ENCODE assay signal across 25 cellular contexts in the genomic region with DNA sequence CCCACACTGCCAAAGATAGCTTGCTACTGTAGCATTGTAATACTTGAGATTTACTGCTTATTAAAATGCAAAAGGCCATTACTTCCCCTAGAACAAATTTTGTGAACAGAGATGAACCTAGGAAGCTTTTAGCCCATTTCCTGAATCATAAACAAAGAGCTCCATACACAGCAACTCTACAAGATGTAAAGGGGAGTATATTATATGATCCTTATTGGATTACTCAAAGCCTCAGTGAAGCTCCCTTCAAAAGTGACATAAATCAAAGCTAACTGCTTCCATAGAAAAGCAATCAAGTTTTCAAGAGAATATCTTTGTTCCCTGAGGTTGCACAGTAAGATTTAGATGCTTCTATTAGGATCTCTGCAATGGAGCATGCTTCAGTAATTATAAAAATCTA.
"Had no signal": no experiment of that assay in that cellular context is flagged by ENCODE, and none has a peak within 500 bp of the region (broad histone marks: within the 10 kb centered on the region; RNA-seq: fewer than 3 reads in every experiment).

No MANE protein-coding gene starts in this region.

- H3K27me3 Mint-ChIP-seq: activated B cell treated with CpG ODN at 0.5 μM for 24 hours; activated CD4-positive, alpha-beta memory T cell treated with anti-CD3 and anti-CD28 coated beads for 36 hours; activated CD4-positive, alpha-beta T cell treated with anti-CD3 and anti-CD28 coated beads, Interleukin-2, amount 10 ng/mL, durations not matched to agents 7 days and 5 days; activated naive CD4-positive, alpha-beta T cell treated with anti-CD3 and anti-CD28 coated beads, Interleukin-2, amount 10 ng/mL, durations not matched to agents 7 days and 5 days; activated naive CD8-positive, alpha-beta T cell treated with anti-CD3 and anti-CD28 coated beads for 36 hours; activated T-helper 17 cell treated with anti-CD3 and anti-CD28 coated beads, Interleukin-2, amount 50 U/mL, for 72 hours; T-cell had no signal

- H3K4me1 Mint-ChIP-seq: activated B cell treated with CpG ODN at 0.5 μM for 24 hours; activated CD4-positive, alpha-beta T cell treated with anti-CD3 and anti-CD28 coated beads, Interleukin-2, amount 10 ng/mL, durations not matched to agents 7 days and 5 days; activated naive CD4-positive, alpha-beta T cell treated with anti-CD3 and anti-CD28 coated beads, Interleukin-2, amount 10 ng/mL, durations not matched to agents 7 days and 5 days; activated naive CD8-positive, alpha-beta T cell treated with anti-CD3 and anti-CD28 coated beads for 36 hours; activated T-helper 17 cell treated with anti-CD3 and anti-CD28 coated beads, Interleukin-2, amount 50 U/mL, for 72 hours; T-cell had no signal

- H3K36me3 Mint-ChIP-seq: activated CD4-positive, alpha-beta memory T cell treated with anti-CD3 and anti-CD28 coated beads for 36 hours; activated naive CD4-positive, alpha-beta T cell treated with anti-CD3 and anti-CD28 coated beads, Interleukin-2, amount 10 ng/mL, durations not matched to agents 7 days and 5 days; activated naive CD8-positive, alpha-beta T cell treated with anti-CD3 and anti-CD28 coated beads for 36 hours; T-cell had no signal

- DNase-seq: activated B cell treated with CpG ODN at 0.5 μM for 24 hours; activated CD4-positive, alpha-beta memory T cell treated with anti-CD3 and anti-CD28 coated beads for 36 hours; activated CD4-positive, alpha-beta T cell treated with anti-CD3 and anti-CD28 coated beads, Interleukin-2, amount 10 ng/mL, durations not matched to agents 7 days and 5 days; activated CD8-positive, alpha-beta memory T cell treated with anti-CD3 and anti-CD28 coated beads for 24 hours; activated gamma-delta T cell; activated naive CD4-positive, alpha-beta T cell treated with anti-CD3 and anti-CD28 coated beads, Interleukin-2, amount 10 ng/mL, durations not matched to agents 7 days and 5 days; activated naive CD8-positive, alpha-beta T cell treated with anti-CD3 and anti-CD28 coated beads for 36 hours; activated T-cell treated with anti-CD3 and anti-CD28 coated beads for 4 hours; activated T-cell treated with anti-CD3 and anti-CD28 coated beads, Interleukin-2, amount 50 U/mL, for 48 hours; brain microvascular endothelial cell; NCI-H1092; NCI-H146; NCI-H2029; NCI-H2107; NCI-H446 treated with DMSO at 0.1 percent for 48 hours; NCI-H524 treated with DMSO at 0.1 percent for 48 hours; NCI-H774; PC-9; SHP77 treated with DMSO at 0.1 percent for 48 hours; T-cell; T-helper 2 cell; T1000 had no signal

- H3K9me3 Mint-ChIP-seq: activated CD4-positive, alpha-beta T cell treated with anti-CD3 and anti-CD28 coated beads, Interleukin-2, amount 10 ng/mL, durations not matched to agents 7 days and 5 days; activated naive CD4-positive, alpha-beta T cell treated with anti-CD3 and anti-CD28 coated beads, Interleukin-2, amount 10 ng/mL, durations not matched to agents 7 days and 5 days; activated T-helper 17 cell treated with anti-CD3 and anti-CD28 coated beads, Interleukin-2, amount 50 U/mL, for 72 hours had no signal

- H3K4me3 Mint-ChIP-seq: activated B cell treated with CpG ODN at 0.5 μM for 24 hours; activated CD4-positive, alpha-beta memory T cell treated with anti-CD3 and anti-CD28 coated beads for 36 hours; activated CD4-positive, alpha-beta T cell treated with anti-CD3 and anti-CD28 coated beads, Interleukin-2, amount 10 ng/mL, durations not matched to agents 7 days and 5 days; activated naive CD4-positive, alpha-beta T cell treated with anti-CD3 and anti-CD28 coated beads, Interleukin-2, amount 10 ng/mL, durations not matched to agents 7 days and 5 days; activated naive CD8-positive, alpha-beta T cell treated with anti-CD3 and anti-CD28 coated beads for 36 hours; activated T-helper 17 cell treated with anti-CD3 and anti-CD28 coated beads, Interleukin-2, amount 50 U/mL, for 72 hours; T-cell had no signal

- H3K27me3 ChIP-seq: brain microvascular endothelial cell, cardiac muscle cell had no signal

- H3K36me3 ChIP-seq: brain microvascular endothelial cell, cardiac muscle cell had no signal

- H3K4me3 ChIP-seq: cardiac muscle cell, PC-9 had no signal

- H3K27ac ChIP-seq: brain microvascular endothelial cell, cardiac muscle cell, KMS-11, PC-9 had no signal

- ATAC-seq: activated T-helper 17 cell treated with anti-CD3 and anti-CD28 coated beads, Interleukin-2, amount 50 U/mL, for 72 hours; T-cell had no signal

- H3K27ac Mint-ChIP-seq: activated B cell treated with CpG ODN at 0.5 μM for 24 hours; activated CD4-positive, alpha-beta memory T cell treated with anti-CD3 and anti-CD28 coated beads for 36 hours; activated CD4-positive, alpha-beta T cell treated with anti-CD3 and anti-CD28 coated beads, Interleukin-2, amount 10 ng/mL, durations not matched to agents 7 days and 5 days; activated naive CD4-positive, alpha-beta T cell treated with anti-CD3 and anti-CD28 coated beads, Interleukin-2, amount 10 ng/mL, durations not matched to agents 7 days and 5 days; activated naive CD8-positive, alpha-beta T cell treated with anti-CD3 and anti-CD28 coated beads for 36 hours; activated T-helper 17 cell treated with anti-CD3 and anti-CD28 coated beads, Interleukin-2, amount 50 U/mL, for 72 hours; T-cell had no signal
